ENCODE assay signal across 8 cellular contexts in the genomic region with DNA sequence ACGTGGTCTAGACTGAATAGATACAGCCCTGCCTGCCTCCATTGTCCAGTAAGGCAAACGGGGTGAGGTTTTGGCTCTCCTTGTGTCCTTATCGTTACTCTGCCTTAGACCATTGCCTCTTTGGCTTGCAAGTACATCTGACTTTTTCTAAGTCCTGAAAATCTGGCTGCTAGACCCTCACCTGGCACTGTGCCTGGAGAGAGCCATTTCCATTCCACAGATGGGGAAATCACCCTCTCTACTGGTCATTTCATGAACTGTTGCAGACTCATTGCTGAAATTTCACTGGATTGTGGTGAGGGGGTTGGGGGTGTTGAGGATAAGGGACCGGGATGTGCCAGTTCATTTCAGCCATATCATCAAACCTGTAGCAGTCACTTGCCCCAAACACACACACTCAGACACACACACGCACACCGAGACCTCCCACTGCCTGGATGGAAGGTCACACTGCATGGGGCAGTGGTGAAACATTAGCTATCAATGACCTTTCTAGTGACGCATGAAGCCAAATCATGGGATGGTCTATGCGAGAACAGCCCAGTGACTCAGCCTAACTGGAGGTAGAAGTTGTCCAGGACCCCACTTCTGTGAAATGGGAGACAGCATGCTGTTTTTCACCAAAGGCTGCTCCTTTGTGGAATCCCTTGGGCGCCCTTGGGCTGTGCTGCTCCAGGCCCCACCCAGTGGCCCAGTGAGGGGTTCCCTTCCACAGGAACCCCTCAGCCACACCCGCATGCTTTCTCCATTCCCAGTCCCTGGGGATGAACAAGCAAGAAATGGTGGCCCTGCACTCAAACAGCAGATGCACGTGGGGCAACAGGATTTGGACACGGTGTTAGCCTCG. TPM values are rescaled to one million over a fixed set of nuclear protein-coding genes. Genes with fewer than 3 reads are reported as not detected.
DNase-seq lines count a peak whose midpoint lies in the region; ATAC-seq, FAIRE-seq and TF ChIP-seq lines count a peak whose summit lies in the region.

No MANE protein-coding gene starts in this region.

- DNase-seq in GM13976 (ENCODE audit: low spot score) (peak; percentile 46), NCI-H82 (lab: John Stamatoyannopoulos, UW) (peak; percentile 84), frontal cortex (ENCODE audit: low spot score in 2 of 2) (peak; percentile 10 to 32), sciatic nerve (ENCODE audit: low spot score) (no peak), H54 (ENCODE audit: insufficient read length, low spot score) (no peak)
- no peak for DNase-seq in NK-92 treated with Interleukin-12 subunit alpha and Interleukin-12 subunit beta, amount 100 ng/mL, for 24 hours (lab: John Stamatoyannopoulos, UW)
- no peak for DNase-seq in stimulated activated CD4-positive, alpha-beta T cell treated with anti-CD3 and anti-CD28 coated beads, Interleukin-2, amount 100 ng/mL, for 48 hours

- ATAC-seq in sciatic nerve (peak; percentile 32), GM21717 (IDR thresholded peaks at IDR 0.05; ENCODE audit: unreplicated experiment) (no peak)

- no peak for TF ChIP-seq POLR2A in H54 (IDR thresholded peaks at IDR 0.05; ENCODE audit: low read depth, low read length)

- intact Hi-C loops in sciatic nerve (cut with DNase I): no loop called here

- TF ChIP-seq CTCF in GM13976 (IDR thresholded peaks at IDR 0.05; ENCODE audit: borderline replicate concordance, control extremely low read depth, extremely low read depth, insufficient read depth, missing control alignments): no peak

- FAIRE-seq in frontal cortex (lab: Jason Lieb, UNC): no peak
- FAIRE-seq in H54 (lab: Jason Lieb, UNC): no peak

- in situ Hi-C loops in GM13976 (cut with MboI; ENCODE audit: low sequenced_read_pairs, unreplicated experiment): no loop called here

RNA-seq across cellular contexts. Expression of a gene that starts 34.9 kb away (rescaled TPM):
- total RNA-seq in frontal cortex (28.1 TPM), sciatic nerve (0.94 TPM)

RNA-seq across cellular contexts. Expression of a gene that starts 57.4 kb away (rescaled TPM):
- total RNA-seq in frontal cortex (42.8 TPM), sciatic nerve (9.2 TPM)

Comparison
In these comparisons a context has a peak if more than half of its experiments do, and no peak if none do; other contexts are left out.
1. DNase-seq: peak in GM13976 (single experiment), NCI-H82 (single experiment) and frontal cortex (2 of 2); none in sciatic nerve (single experiment), H54 (single experiment), NK-92 treated with Interleukin-12 subunit alpha and Interleukin-12 subunit beta, amount 100 ng/mL, for 24 hours (single experiment) and stimulated activated CD4-positive, alpha-beta T cell treated with anti-CD3 and anti-CD28 coated beads, Interleukin-2, amount 100 ng/mL, for 48 hours (0 of 2).
2. RNA of a gene that starts 34.9 kb away (total RNA-seq): 28.1 TPM in frontal cortex (single experiment); 0.94 TPM in sciatic nerve (single experiment); every median in the first group is over 10 times any median in the second.